ENCODE assay signal across 8 cellular contexts in genomic region chr1:206685749-206686485, GRCh38. TPM values are rescaled to one million over a fixed set of nuclear protein-coding genes. Genes with fewer than 3 reads are reported as not detected.
A peak's percentile ranks its signal among the peaks of the same experiment; 100 is the strongest.
DNase-seq lines count a peak whose midpoint lies in the region; ATAC-seq and TF ChIP-seq lines count a peak whose summit lies in the region.

No MANE protein-coding gene starts in this region.

- peak; percentile 74 for ATAC-seq in activated T-helper 17 cell treated with anti-CD3 and anti-CD28 coated beads, Interleukin-2, amount 50 U/mL, for 72 hours (replicated peaks)
- ATAC-seq in HG03097 (IDR thresholded peaks at IDR 0.05; ENCODE audit: low FRiP score, unreplicated experiment): no peak

- no peaks in the 10 kb centered on the region for H3K9me3 Mint-ChIP-seq in activated T-helper 17 cell treated with anti-CD3 and anti-CD28 coated beads, Interleukin-2, amount 50 U/mL, for 72 hours
- H3K9me3 Mint-ChIP-seq in nephron progenitor cell: no peaks in the 10 kb centered on the region

- peaks cover 0 to 20% of the 10 kb centered on the region in 2 donors for H3K4me1 ChIP-seq in uterus

- H3K27ac Mint-ChIP-seq in activated T-helper 17 cell treated with anti-CD3 and anti-CD28 coated beads, Interleukin-2, amount 50 U/mL, for 72 hours: peak overlapping the region; percentile 96
- peak overlapping the region; percentile 94 for H3K27ac Mint-ChIP-seq in nephron progenitor cell

- intact Hi-C loops in uterus (cut with DNase I; ENCODE audit: low total_unique reads): no loop called here

- peak; percentile 84 for DNase-seq in ELR (ENCODE audit: low read depth)
- peak; percentile 84 for DNase-seq in HCEC 1CT
- peak; percentile 90 for DNase-seq in NOMO-1 treated with DMSO at 0.1 percent for 48 hours (lab: John Stamatoyannopoulos, UW; ENCODE audit: unreplicated experiment)
- DNase-seq in fibroblast of the aortic adventitia (ENCODE audit: low read depth): peak; percentile 75
- DNase-seq in nephron progenitor cell: peak; percentile 65
- peak; percentile 65 to 68 for DNase-seq in uterus

- peak overlapping the region; percentile 95 to 99 for H3K27ac ChIP-seq in uterus

- TF ChIP-seq CTCF in fibroblast of the aortic adventitia (IDR thresholded peaks at IDR 0.05; ENCODE audit: insufficient read depth, low read length) (no peak), nephron progenitor cell (IDR thresholded peaks at IDR 0.05) (no peak), uterus (IDR thresholded peaks at IDR 0.05) (no peak)

- peak; percentile 60 to 63 for TF ChIP-seq POLR2A in uterus (IDR thresholded peaks at IDR 0.05)

- no peaks in the 10 kb centered on the region for H3K36me3 ChIP-seq in uterus

- H3K4me3 Mint-ChIP-seq in activated T-helper 17 cell treated with anti-CD3 and anti-CD28 coated beads, Interleukin-2, amount 50 U/mL, for 72 hours: peak overlapping the region; percentile 98
- H3K4me3 Mint-ChIP-seq in nephron progenitor cell: peak overlapping the region; percentile 94

- no peaks in the 10 kb centered on the region for H3K27me3 Mint-ChIP-seq in activated T-helper 17 cell treated with anti-CD3 and anti-CD28 coated beads, Interleukin-2, amount 50 U/mL, for 72 hours
- H3K27me3 Mint-ChIP-seq in nephron progenitor cell (ENCODE audit: low read depth, poor library complexity): peaks cover 34% of the 10 kb centered on the region

- H3K4me1 Mint-ChIP-seq in activated T-helper 17 cell treated with anti-CD3 and anti-CD28 coated beads, Interleukin-2, amount 50 U/mL, for 72 hours: peaks cover 50% of the 10 kb centered on the region
- H3K4me1 Mint-ChIP-seq in nephron progenitor cell: peaks cover 60% of the 10 kb centered on the region

- no peaks in the 10 kb centered on the region for H3K27me3 ChIP-seq in uterus

- H3K4me3 ChIP-seq in fibroblast of the aortic adventitia (ENCODE audit: low read depth, low read length) (peak overlapping the region; percentile 90), uterus (peak overlapping the region; percentile 46 to 91)

- H3K9me3 ChIP-seq in uterus: no peaks in the 10 kb centered on the region

- peaks cover 42% of the 10 kb centered on the region for H3K36me3 Mint-ChIP-seq in activated T-helper 17 cell treated with anti-CD3 and anti-CD28 coated beads, Interleukin-2, amount 50 U/mL, for 72 hours (ENCODE audit: low read depth)
- no peaks in the 10 kb centered on the region for H3K36me3 Mint-ChIP-seq in nephron progenitor cell (ENCODE audit: low read depth)

RNA-seq across cellular contexts. Expression of gene MAPKAPK2, which starts 1.2 kb away (rescaled TPM):
- 10 to 100 TPM; 64.6 to 85.3 TPM for total RNA-seq in activated T-helper 17 cell treated with anti-CD3 and anti-CD28 coated beads, Interleukin-2, amount 50 U/mL, for 72 hours
- total RNA-seq in fibroblast of the aortic adventitia (ENCODE audit: low replicate concordance) (18.5 and 31.0 TPM in 2 replicates), uterus (10 to 100 TPM; 17.1 to 89.2 (median 27.4) TPM)

RNA-seq across cellular contexts. Expression of gene DYRK3, which starts 50.6 kb away (rescaled TPM):
- total RNA-seq in activated T-helper 17 cell treated with anti-CD3 and anti-CD28 coated beads, Interleukin-2, amount 50 U/mL, for 72 hours: 10 to 100 TPM in 1 of 2 donors, 1 to 10 TPM in 1; 9.3 to 12.3 TPM
- total RNA-seq in fibroblast of the aortic adventitia (ENCODE audit: low replicate concordance) (19.7 and 27.7 TPM in 2 replicates), uterus (10 to 100 TPM; 10.8 to 24.7 (median 14.7) TPM)
